In genomic region chr1:27011058-27011764, GRCh38 we compare ENCODE assay signal across 9 cellular contexts. TPM values are rescaled to one million over a fixed set of nuclear protein-coding genes. Genes with fewer than 3 reads are reported as not detected.
A peak's percentile ranks its signal among the peaks of the same experiment; 100 is the strongest.
DNase-seq lines count a peak whose midpoint lies in the region; ATAC-seq and TF ChIP-seq lines count a peak whose summit lies in the region.
"Had no signal": no experiment of that assay in that cellular context is flagged by ENCODE, and none has a peak within 500 bp of the region (broad histone marks: within the 10 kb centered on the region; RNA-seq: fewer than 3 reads in every experiment).

No MANE protein-coding gene starts in this region.

- H3K9me3 Mint-ChIP-seq in osteocyte (ENCODE audit: unreplicated experiment) = no peaks in the 10 kb centered on the region

- peaks cover under 1 to 7% (median 1%) of the 10 kb centered on the region in 3 donors for H3K36me3 ChIP-seq in esophagus squamous epithelium

- TF ChIP-seq POLR2A in esophagus squamous epithelium (IDR thresholded peaks at IDR 0.05) = peak in 2 of 4 donors; percentile 10 to 28

- ATAC-seq in HG03108 (IDR thresholded peaks at IDR 0.05; ENCODE audit: unreplicated experiment) = no peak

- peaks cover 0 to 5% (median 0%) of the 10 kb centered on the region in 4 donors for H3K27me3 ChIP-seq in esophagus squamous epithelium

- peak overlapping the region; percentile 92 to 98 (median 95) for H3K27ac ChIP-seq in esophagus squamous epithelium

- DNase-seq in Daoy (ENCODE audit: low read depth) = peak; percentile 95
- peak; percentile 81 for DNase-seq in RPMI7951 (ENCODE audit: low read depth)
- no peak for DNase-seq in esophagus squamous epithelium (lab: John Stamatoyannopoulos, UW)
- no peak for DNase-seq in osteocyte (ENCODE audit: extremely low spot score, unreplicated experiment)
- no peak for DNase-seq in occipital lobe (lab: John Stamatoyannopoulos, UW)
- DNase-seq in medulla oblongata (ENCODE audit: extremely low spot score) = no peak
- DNase-seq in stimulated activated CD4-positive, alpha-beta T cell treated with anti-CD3 and anti-CD28 coated beads, Interleukin-4, amount 100 ng/mL, for 24 hours = no peak
- DNase-seq: NCI-H1048 had no signal

- 48 to 58% methylated on average over 6 of the region's 15 CpGs for WGBS in esophagus squamous epithelium, 2 donors

- peaks cover 31 to 71% (median 34%) of the 10 kb centered on the region in 3 donors for H3K4me1 ChIP-seq in esophagus squamous epithelium

- peak overlapping the region; percentile 69 for H3K4me3 Mint-ChIP-seq in osteocyte (ENCODE audit: unreplicated experiment)

- H3K9me3 ChIP-seq in esophagus squamous epithelium = no peaks in the 10 kb centered on the region

- H3K36me3 Mint-ChIP-seq in osteocyte (ENCODE audit: unreplicated experiment) = no peaks in the 10 kb centered on the region

- intact Hi-C loops in esophagus squamous epithelium (cut with DNase I) = no loop called here

- peaks cover 46% of the 10 kb centered on the region for H3K4me1 Mint-ChIP-seq in osteocyte (ENCODE audit: unreplicated experiment)

- no peak for TF ChIP-seq CTCF in esophagus squamous epithelium (IDR thresholded peaks at IDR 0.05)
- no peak for TF ChIP-seq CTCF in osteocyte (IDR thresholded peaks at IDR 0.05)

- H3K27ac Mint-ChIP-seq in osteocyte (ENCODE audit: unreplicated experiment) = peak overlapping the region; percentile 82

- H3K4me3 ChIP-seq in esophagus squamous epithelium = peak overlapping the region; percentile 58 to 87 (median 71)

- H3K27me3 Mint-ChIP-seq in osteocyte (ENCODE audit: unreplicated experiment) = no peaks in the 10 kb centered on the region

RNA-seq across cellular contexts. Expression of gene TENT5B, which starts 1.4 kb away (rescaled TPM):
- total RNA-seq in Daoy (2014; rRNA removed; shearing (Covaris generic)) = 2.0 and 3.2 TPM in 2 replicates
- total RNA-seq in RPMI7951 (2014; rRNA removed; shearing (Covaris generic)) = 2.4 and 2.8 TPM in 2 replicates
- total RNA-seq in esophagus squamous epithelium (100 to 1,000 TPM in 3 of 4 donors, 10 to 100 TPM in 1; 76.9 to 263 (median 112) TPM), osteocyte (6.8 and 7.9 TPM in 2 replicates), occipital lobe (0.31 TPM)

RNA-seq across cellular contexts. Expression of gene TRNP1, which starts 17.7 kb away (rescaled TPM):
- 3.3 and 4.4 TPM in 2 replicates for total RNA-seq in Daoy (2014; rRNA removed; shearing (Covaris generic))
- 4.2 and 4.6 TPM in 2 replicates for total RNA-seq in RPMI7951 (2014; rRNA removed; shearing (Covaris generic))
- total RNA-seq in esophagus squamous epithelium = 100 to 1,000 TPM in 1 of 4 donors, 10 to 100 TPM in 3; 26.9 to 208 (median 64.5) TPM
- 33.7 and 36.3 TPM in 2 replicates for total RNA-seq in osteocyte
- total RNA-seq in occipital lobe = 16.4 TPM

RNA-seq across cellular contexts. Expression of gene KDF1, which starts 50.9 kb away (rescaled TPM):
- 0.11 TPM in 1 of 2 replicates, not detected in the other for total RNA-seq in Daoy (2014; rRNA removed; shearing (Covaris generic))
- total RNA-seq in RPMI7951 (2014; rRNA removed; shearing (Covaris generic)) = not detected in 2 replicates
- total RNA-seq in esophagus squamous epithelium (10 to 100 TPM; 18.4 to 25.6 (median 19.6) TPM), osteocyte (not detected in 2 replicates), occipital lobe (not detected)

Comparison
In these comparisons a context has a peak if more than half of its experiments do, and no peak if none do; other contexts are left out.
1. DNase-seq: peak in Daoy (single experiment) and RPMI7951 (single experiment); none in esophagus squamous epithelium (single experiment), osteocyte (single experiment), occipital lobe (single experiment), medulla oblongata (single experiment) and stimulated activated CD4-positive, alpha-beta T cell treated with anti-CD3 and anti-CD28 coated beads, Interleukin-4, amount 100 ng/mL, for 24 hours (single experiment).
2. RNA of gene KDF1, which starts 50.9 kb away (total RNA-seq): 18.4 to 25.6 TPM in esophagus squamous epithelium; not detected in occipital lobe (single experiment), 0.11 TPM in Daoy, not detected in RPMI7951 and not detected in osteocyte; every median in the first group is over 10 times any median in the second.